Comparison of ENCODE assay signal across 7 cellular contexts in the genomic region with DNA sequence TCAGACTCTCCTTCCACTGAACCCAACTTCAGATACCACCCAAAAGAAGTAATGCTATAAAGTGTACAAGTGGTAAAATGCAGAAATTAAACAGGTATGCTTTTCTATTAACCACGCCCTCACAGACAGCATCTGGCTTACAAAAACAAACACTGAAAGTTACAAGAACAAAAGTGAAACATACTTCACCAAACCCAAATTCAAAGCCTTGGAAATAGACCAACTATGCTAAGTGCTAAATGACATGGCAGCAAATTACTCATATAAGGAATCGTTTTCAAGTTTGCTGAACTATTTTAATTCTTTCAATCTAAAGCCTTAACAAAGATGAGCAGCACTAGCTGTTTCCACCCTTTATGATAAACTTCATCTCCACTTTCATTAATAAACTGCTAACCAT. TPM values are rescaled to one million over a fixed set of nuclear protein-coding genes. Genes with fewer than 3 reads are reported as not detected.
DNase-seq lines count a peak whose midpoint lies in the region; ATAC-seq and TF ChIP-seq lines count a peak whose summit lies in the region.
"Not testable (repeated sequence)": the region's sequence is repeated elsewhere in the genome, so short reads cannot be mapped to it uniquely, and the experiment has no call there.

No MANE protein-coding gene starts in this region.

- peak; percentile 9 for DNase-seq in M059J (ENCODE audit: low read depth)
- not testable (repeated sequence) for DNase-seq in activated CD4-positive, alpha-beta T cell treated with anti-CD3 and anti-CD28 coated beads, Interleukin-2, amount 10 ng/mL, durations not matched to agents 24 days and 14 days; activated T-cell treated with anti-CD3 and anti-CD28 coated beads, Interleukin-2, amount 50 U/mL, for 24 hours; activated naive CD4-positive, alpha-beta T cell treated with anti-CD3 and anti-CD28 coated beads for 36 hours; MCF 10A (ENCODE audit: unreplicated experiment); memory B cell (ENCODE audit: low spot score in 2 of 2)

- not testable (repeated sequence) for H3K4me3 Mint-ChIP-seq in activated CD4-positive, alpha-beta T cell treated with anti-CD3 and anti-CD28 coated beads, Interleukin-2, amount 10 ng/mL, durations not matched to agents 24 days and 14 days; activated T-cell treated with anti-CD3 and anti-CD28 coated beads, Interleukin-2, amount 50 U/mL, for 24 hours; activated naive CD4-positive, alpha-beta T cell treated with anti-CD3 and anti-CD28 coated beads for 36 hours; MCF 10A (ENCODE audit: unreplicated experiment); memory B cell; stimulated activated naive CD8-positive, alpha-beta T cell treated with anti-CD3 and anti-CD28 coated beads, Interleukin-15, Interleukin-2, amounts not matched to agents 100 ng/mL and 50 ng/mL, for 24 hours

- POLR2A ChIA-PET in MCF 10A (lab: Yijun Ruan, JAX), result interaction anchor here (0.5 kb wide), 1 partner anchor 88 kb away, joined by 3 read pairs; no protein-coding TSS in a partner anchor

- H3K27ac Mint-ChIP-seq in activated CD4-positive, alpha-beta T cell treated with anti-CD3 and anti-CD28 coated beads, Interleukin-2, amount 10 ng/mL, durations not matched to agents 24 days and 14 days, result peak overlapping the region; percentile 18
- peak overlapping the region; percentile 90 for H3K27ac Mint-ChIP-seq in activated T-cell treated with anti-CD3 and anti-CD28 coated beads, Interleukin-2, amount 50 U/mL, for 24 hours
- H3K27ac Mint-ChIP-seq in activated naive CD4-positive, alpha-beta T cell treated with anti-CD3 and anti-CD28 coated beads for 36 hours, result peak overlapping the region; percentile 84
- peak overlapping the region; percentile 86 for H3K27ac Mint-ChIP-seq in MCF 10A (ENCODE audit: low read depth, unreplicated experiment)
- peak overlapping the region; percentile 14 for H3K27ac Mint-ChIP-seq in memory B cell
- peak overlapping the region; percentile 61 for H3K27ac Mint-ChIP-seq in stimulated activated naive CD8-positive, alpha-beta T cell treated with anti-CD3 and anti-CD28 coated beads, Interleukin-15, Interleukin-2, amounts not matched to agents 100 ng/mL and 50 ng/mL, for 24 hours

- H3K4me1 Mint-ChIP-seq in activated CD4-positive, alpha-beta T cell treated with anti-CD3 and anti-CD28 coated beads, Interleukin-2, amount 10 ng/mL, durations not matched to agents 24 days and 14 days; memory B cell; stimulated activated naive CD8-positive, alpha-beta T cell treated with anti-CD3 and anti-CD28 coated beads, Interleukin-15, Interleukin-2, amounts not matched to agents 100 ng/mL and 50 ng/mL, for 24 hours (ENCODE audit: low read depth): not testable (repeated sequence)
- peaks cover 15% of the 10 kb centered on the region for H3K4me1 Mint-ChIP-seq in activated T-cell treated with anti-CD3 and anti-CD28 coated beads, Interleukin-2, amount 50 U/mL, for 24 hours (ENCODE audit: low read depth)
- peaks cover 11% of the 10 kb centered on the region for H3K4me1 Mint-ChIP-seq in activated naive CD4-positive, alpha-beta T cell treated with anti-CD3 and anti-CD28 coated beads for 36 hours (ENCODE audit: low read depth)
- peaks cover 12% of the 10 kb centered on the region for H3K4me1 Mint-ChIP-seq in MCF 10A (ENCODE audit: insufficient read depth, unreplicated experiment)

- not testable (repeated sequence) for TF ChIP-seq CTCF in MCF 10A (IDR thresholded peaks at IDR 0.05; ENCODE audit: unreplicated experiment)

- not testable (repeated sequence) for H3K9me3 Mint-ChIP-seq in activated CD4-positive, alpha-beta T cell treated with anti-CD3 and anti-CD28 coated beads, Interleukin-2, amount 10 ng/mL, durations not matched to agents 24 days and 14 days; activated T-cell treated with anti-CD3 and anti-CD28 coated beads, Interleukin-2, amount 50 U/mL, for 24 hours; activated naive CD4-positive, alpha-beta T cell treated with anti-CD3 and anti-CD28 coated beads for 36 hours; MCF 10A (ENCODE audit: unreplicated experiment); memory B cell; stimulated activated naive CD8-positive, alpha-beta T cell treated with anti-CD3 and anti-CD28 coated beads, Interleukin-15, Interleukin-2, amounts not matched to agents 100 ng/mL and 50 ng/mL, for 24 hours

- H3K27me3 Mint-ChIP-seq in activated CD4-positive, alpha-beta T cell treated with anti-CD3 and anti-CD28 coated beads, Interleukin-2, amount 10 ng/mL, durations not matched to agents 24 days and 14 days; activated T-cell treated with anti-CD3 and anti-CD28 coated beads, Interleukin-2, amount 50 U/mL, for 24 hours; activated naive CD4-positive, alpha-beta T cell treated with anti-CD3 and anti-CD28 coated beads for 36 hours (ENCODE audit: low read depth); MCF 10A (ENCODE audit: insufficient read depth, unreplicated experiment); memory B cell; stimulated activated naive CD8-positive, alpha-beta T cell treated with anti-CD3 and anti-CD28 coated beads, Interleukin-15, Interleukin-2, amounts not matched to agents 100 ng/mL and 50 ng/mL, for 24 hours: not testable (repeated sequence)

- intact Hi-C loops in activated CD4-positive, alpha-beta T cell treated with anti-CD3 and anti-CD28 coated beads, Interleukin-2, amount 10 ng/mL, durations not matched to agents 24 days and 14 days (cut with micrococcal nuclease); activated naive CD4-positive, alpha-beta T cell treated with anti-CD3 and anti-CD28 coated beads for 36 hours (cut with micrococcal nuclease); MCF 10A (cut with micrococcal nuclease): not testable (repeated sequence)

- ATAC-seq in memory B cell (ENCODE audit: low read depth), result not testable (repeated sequence)

- H3K36me3 Mint-ChIP-seq in activated CD4-positive, alpha-beta T cell treated with anti-CD3 and anti-CD28 coated beads, Interleukin-2, amount 10 ng/mL, durations not matched to agents 24 days and 14 days (ENCODE audit: low read depth), result peaks cover 71% of the 10 kb centered on the region
- H3K36me3 Mint-ChIP-seq in activated T-cell treated with anti-CD3 and anti-CD28 coated beads, Interleukin-2, amount 50 U/mL, for 24 hours (ENCODE audit: low read depth), result peaks cover 96% of the 10 kb centered on the region
- peaks cover 42% of the 10 kb centered on the region for H3K36me3 Mint-ChIP-seq in activated naive CD4-positive, alpha-beta T cell treated with anti-CD3 and anti-CD28 coated beads for 36 hours (ENCODE audit: low read depth)
- H3K36me3 Mint-ChIP-seq in MCF 10A (ENCODE audit: insufficient read depth, unreplicated experiment), result peaks cover 89% of the 10 kb centered on the region
- H3K36me3 Mint-ChIP-seq in memory B cell, result peaks cover 27% of the 10 kb centered on the region
- peaks cover 80% of the 10 kb centered on the region for H3K36me3 Mint-ChIP-seq in stimulated activated naive CD8-positive, alpha-beta T cell treated with anti-CD3 and anti-CD28 coated beads, Interleukin-15, Interleukin-2, amounts not matched to agents 100 ng/mL and 50 ng/mL, for 24 hours (ENCODE audit: low read depth)

- CTCF ChIA-PET in activated naive CD4-positive, alpha-beta T cell treated with anti-CD3 and anti-CD28 coated beads for 36 hours (lab: Charles Lee), result not testable (repeated sequence)
- CTCF ChIA-PET in MCF 10A (lab: Yijun Ruan, JAX), result interaction anchor here (0.7 kb wide), 1 partner anchor 143 kb away, joined by 3 read pairs; no protein-coding TSS in a partner anchor

- BruUV-seq in MCF 10A (replicated peaks; lab: Mats Ljungman, UMichigan), result not testable (repeated sequence)

RNA-seq across cellular contexts. Expression of a gene that starts 17.9 kb away (rescaled TPM):
- 38.0 and 49.9 TPM in 2 replicates for total RNA-seq in M059J (2014; rRNA removed; shearing (Covaris generic))
- 34.1 and 38.4 TPM in 2 replicates for total RNA-seq in activated CD4-positive, alpha-beta T cell treated with anti-CD3 and anti-CD28 coated beads, Interleukin-2, amount 10 ng/mL, durations not matched to agents 24 days and 14 days
- total RNA-seq in activated naive CD4-positive, alpha-beta T cell treated with anti-CD3 and anti-CD28 coated beads for 36 hours, result 10 to 100 TPM; 29.6 to 32.4 TPM
- total RNA-seq in MCF 10A (2022), result 38.8 and 39.7 TPM in 2 replicates

RNA-seq across cellular contexts. Expression of a gene that starts 20.3 kb away (rescaled TPM):
- total RNA-seq in M059J (2014; rRNA removed; shearing (Covaris generic)), result 68.6 and 102 TPM in 2 replicates
- 26.6 and 30.1 TPM in 2 replicates for total RNA-seq in activated CD4-positive, alpha-beta T cell treated with anti-CD3 and anti-CD28 coated beads, Interleukin-2, amount 10 ng/mL, durations not matched to agents 24 days and 14 days
- 10 to 100 TPM; 30.0 to 36.1 TPM for total RNA-seq in activated naive CD4-positive, alpha-beta T cell treated with anti-CD3 and anti-CD28 coated beads for 36 hours
- total RNA-seq in MCF 10A (2022), result 18.9 and 20.6 TPM in 2 replicates

Comparison
In these comparisons a context has a peak if more than half of its experiments do, and no peak if none do; other contexts are left out.
1. H3K27ac Mint-ChIP-seq: peak in every context shown above with its lines; median percentile 90 in activated T-cell treated with anti-CD3 and anti-CD28 coated beads, Interleukin-2, amount 50 U/mL, for 24 hours; 86 in MCF 10A; 84 in activated naive CD4-positive, alpha-beta T cell treated with anti-CD3 and anti-CD28 coated beads for 36 hours; 61 in stimulated activated naive CD8-positive, alpha-beta T cell treated with anti-CD3 and anti-CD28 coated beads, Interleukin-15, Interleukin-2, amounts not matched to agents 100 ng/mL and 50 ng/mL, for 24 hours; 18 in activated CD4-positive, alpha-beta T cell treated with anti-CD3 and anti-CD28 coated beads, Interleukin-2, amount 10 ng/mL, durations not matched to agents 24 days and 14 days; 14 in memory B cell.